ENCODE assay signal across 10 cellular contexts in the genomic region with DNA sequence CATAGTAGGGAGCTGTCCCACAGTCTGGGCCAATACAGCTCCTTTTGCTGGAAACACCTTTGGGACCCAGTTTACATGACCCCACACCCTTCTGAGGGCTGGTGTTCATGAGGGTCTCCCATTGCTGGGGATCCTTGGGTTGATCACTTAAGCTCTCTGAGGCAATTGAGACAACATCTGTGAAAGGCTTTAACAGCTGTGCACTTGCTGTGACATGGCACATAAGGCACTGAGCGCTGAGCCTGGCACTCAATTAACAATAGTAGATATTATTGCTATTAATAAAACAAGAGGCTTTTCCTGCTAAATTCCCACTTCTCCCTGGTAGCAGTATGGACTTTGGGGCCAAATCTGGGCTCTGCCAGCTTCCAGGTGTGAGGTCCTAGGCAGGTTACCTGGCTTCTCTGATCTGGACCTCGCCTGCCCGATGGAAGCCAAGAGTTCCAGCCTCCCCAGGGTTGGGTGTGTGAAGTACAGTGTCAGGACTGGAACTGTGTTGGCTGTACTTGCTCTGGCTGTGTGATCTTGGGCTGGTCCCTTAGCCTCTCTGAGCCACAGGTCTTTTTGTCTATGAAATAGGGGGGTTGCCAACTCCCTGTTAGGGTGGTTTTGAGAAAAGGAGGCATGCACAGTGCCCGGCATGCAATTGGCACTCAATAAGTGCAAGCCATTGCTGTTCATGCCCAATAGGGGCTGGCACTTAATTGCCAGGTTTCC. TPM values are rescaled to one million over a fixed set of nuclear protein-coding genes. Genes with fewer than 3 reads are reported as not detected.
A peak's percentile ranks its signal among the peaks of the same experiment; 100 is the strongest.
DNase-seq lines count a peak whose midpoint lies in the region; ATAC-seq and TF ChIP-seq lines count a peak whose summit lies in the region.
"Had no signal": no experiment of that assay in that cellular context is flagged by ENCODE, and none has a peak within 500 bp of the region (broad histone marks: within the 10 kb centered on the region; RNA-seq: fewer than 3 reads in every experiment).

No MANE protein-coding gene starts in this region.

- peak overlapping the region; percentile 85 to 99 (median 97) for H3K27ac ChIP-seq in heart left ventricle
- H3K27ac ChIP-seq in adrenal gland: peak overlapping the region in 3 of 5 donors; percentile 21 to 97 (median 84)
- peak overlapping the region; percentile 71 to 90 for H3K27ac ChIP-seq in lung (ENCODE audit: low read depth in 1 of 2, low read length in 1 of 2)
- peak overlapping the region in 3 of 4 donors; percentile 80 to 95 (median 90) for H3K27ac ChIP-seq in tibial nerve

- H3K27ac Mint-ChIP-seq in type B pancreatic cell: no peak overlapping the region

- intact Hi-C loops in heart left ventricle (cut with DNase I): loop anchor here in 2 of 10 donors (5.0 kb wide), 1 partner anchor 38 kb away; no protein-coding TSS in a partner anchor
- intact Hi-C loops in Right ventricle myocardium superior (cut with DNase I): no loop called here
- intact Hi-C loops in adrenal gland (cut with DNase I): loop anchor here (5.0 kb wide), 2 partner anchors 38 to 43 kb away; no protein-coding TSS in a partner anchor

- DNase-seq in heart left ventricle (no peak), Right ventricle myocardium superior (no peak), adrenal gland (no peak), lung (ENCODE audit: low spot score) (no peak), tibial nerve (ENCODE audit: low spot score in 2 of 2) (no peak), DMS79 (lab: John Stamatoyannopoulos, UW) (no peak), type B pancreatic cell (ENCODE audit: extremely low spot score, unreplicated experiment) (no peak)
- no peak for DNase-seq in activated effector memory CD4-positive, alpha-beta T cell treated with anti-CD3 and anti-CD28 coated beads, Interleukin-2, amount 50 U/mL, for 16 hours
- DNase-seq: midbrain, SIG-M5 had no signal

- TF ChIP-seq CTCF in heart left ventricle (IDR thresholded peaks at IDR 0.05) (no peak), adrenal gland (IDR thresholded peaks at IDR 0.05) (no peak), lung (IDR thresholded peaks at IDR 0.05; ENCODE audit: control extremely low read depth, extremely low read depth) (no peak), tibial nerve (IDR thresholded peaks at IDR 0.05) (no peak), type B pancreatic cell (conservative IDR thresholded peaks at IDR 0.05) (no peak)

- H3K27me3 ChIP-seq in heart left ventricle (no peaks in the 10 kb centered on the region), adrenal gland (no peaks in the 10 kb centered on the region), lung (ENCODE audit: control insufficient read depth, insufficient read depth) (no peaks in the 10 kb centered on the region), tibial nerve (no peaks in the 10 kb centered on the region)

- H3K4me1 Mint-ChIP-seq in type B pancreatic cell (ENCODE audit: unreplicated experiment): peaks cover 37% of the 10 kb centered on the region

- H3K9me3 ChIP-seq in heart left ventricle: no peaks in the 10 kb centered on the region
- no peaks in the 10 kb centered on the region for H3K9me3 ChIP-seq in adrenal gland (replicated peaks in 1 of 3)
- no peaks in the 10 kb centered on the region for H3K9me3 ChIP-seq in lung (ENCODE audit: control insufficient read depth in 2 of 2, insufficient read depth in 1 of 2, low read length in 1 of 2)
- no peaks in the 10 kb centered on the region for H3K9me3 ChIP-seq in tibial nerve

- peaks cover 28% of the 10 kb centered on the region for H3K27me3 Mint-ChIP-seq in type B pancreatic cell

- H3K36me3 Mint-ChIP-seq in type B pancreatic cell: no peaks in the 10 kb centered on the region

- no peak for TF ChIP-seq EP300 in tibial nerve (IDR thresholded peaks at IDR 0.05)

- H3K4me3 ChIP-seq in heart left ventricle (peak overlapping the region in 9 of 12 donors; percentile 28 to 98 (median 94)), adrenal gland (peak overlapping the region in 1 of 4 donors; percentile 87), lung (no peak overlapping the region), tibial nerve (peak overlapping the region in 2 of 4 donors; percentile 18 to 98)

- WGBS in heart left ventricle, 4 donors: 40 to 61% (median 58%) methylated on average over 3 to 4 of the region's 4 CpGs
- WGBS in adrenal gland, 4 donors: 78 to 100% (median 88%) methylated on average over 2 to 4 of the region's 4 CpGs
- WGBS in lung, 2 donors: 77 to 89% methylated on average over 4 of the region's 4 CpGs
- 77 to 81% methylated on average over 4 of the region's 4 CpGs for WGBS in tibial nerve, 2 donors

- H3K4me1 ChIP-seq in heart left ventricle: peaks cover 50 to 92% (median 84%) of the 10 kb centered on the region in 12 donors
- peaks cover 19 to 70% of the 10 kb centered on the region in 2 donors for H3K4me1 ChIP-seq in adrenal gland (replicated peaks in 1 of 2)
- H3K4me1 ChIP-seq in lung (ENCODE audit: control insufficient read depth in 2 of 2, insufficient read depth in 2 of 2, low read length in 2 of 2): peaks cover 25 to 39% of the 10 kb centered on the region in 2 donors
- H3K4me1 ChIP-seq in tibial nerve: peaks cover 0 to 89% (median 76%) of the 10 kb centered on the region in 4 donors

- TF ChIP-seq POLR2A in heart left ventricle (IDR thresholded peaks at IDR 0.05): no peak
- TF ChIP-seq POLR2A in adrenal gland (IDR thresholded peaks at IDR 0.05): no peak
- no peak for TF ChIP-seq POLR2A in tibial nerve (IDR thresholded peaks at IDR 0.05)

- H3K9me3 Mint-ChIP-seq in type B pancreatic cell: no peaks in the 10 kb centered on the region

- ATAC-seq in heart left ventricle (no peak), Right ventricle myocardium superior (ENCODE audit: poor library complexity) (no peak), lung (ENCODE audit: insufficient read depth, low FRiP score) (no peak)

- H3K36me3 ChIP-seq in heart left ventricle (peaks cover 0 to 5% (median 0%) of the 10 kb centered on the region in 9 donors), adrenal gland (replicated peaks in 1 of 2) (no peaks in the 10 kb centered on the region), lung (ENCODE audit: control insufficient read depth in 2 of 2, insufficient read depth in 2 of 2, low read length in 2 of 2) (no peaks in the 10 kb centered on the region), tibial nerve (no peaks in the 10 kb centered on the region)

- H3K4me3 Mint-ChIP-seq in type B pancreatic cell: no peak overlapping the region

RNA-seq across cellular contexts. Expression of gene SH2B3, which starts 3.1 kb away (rescaled TPM):
- total RNA-seq in heart left ventricle: 10 to 100 TPM; 35.8 to 76.7 (median 40.3) TPM
- polyA plus RNA-seq in heart left ventricle: 10 to 100 TPM; 11.3 to 16.8 TPM
- 42.8 TPM for total RNA-seq in Right ventricle myocardium superior
- 10 to 100 TPM; 26.1 to 70.3 (median 44.6) TPM for total RNA-seq in adrenal gland
- polyA plus RNA-seq in adrenal gland: 10 to 100 TPM in 1 of 3 donors, 1 to 10 TPM in 2; 5.8 to 14.5 (median 9.3) TPM
- 10 to 100 TPM; 16.2 to 46.0 TPM for total RNA-seq in lung
- 10 to 100 TPM in 1 of 2 donors, 1 to 10 TPM in 1; 9.6 to 19.6 TPM for polyA plus RNA-seq in lung
- 10 to 100 TPM; 21.4 to 79.8 (median 36.3) TPM for total RNA-seq in tibial nerve
- total RNA-seq in type B pancreatic cell (ENCODE audit: low replicate concordance): 2.4 and 5.2 TPM in 2 replicates

RNA-seq across cellular contexts. Expression of gene PHETA1, which starts 39.9 kb away (rescaled TPM):
- total RNA-seq in heart left ventricle: 10 to 100 TPM; 12.8 to 48.7 (median 23.7) TPM
- polyA plus RNA-seq in heart left ventricle: 10 to 100 TPM; 29.5 to 35.1 TPM
- 35.1 TPM for total RNA-seq in Right ventricle myocardium superior
- total RNA-seq in adrenal gland: 10 to 100 TPM; 18.0 to 37.4 (median 21.5) TPM
- 10 to 100 TPM in 2 of 3 donors, 1 to 10 TPM in 1; 3.6 to 25.4 (median 11.0) TPM for polyA plus RNA-seq in adrenal gland
- 10 to 100 TPM in 1 of 2 donors, 1 to 10 TPM in 1; 3.1 to 15.4 TPM for total RNA-seq in lung
- 10 to 100 TPM; 12.1 to 14.3 TPM for polyA plus RNA-seq in lung
- 10 to 100 TPM; 12.7 to 26.6 (median 18.3) TPM for total RNA-seq in tibial nerve
- total RNA-seq in type B pancreatic cell (ENCODE audit: low replicate concordance): 25.5 and 27.4 TPM in 2 replicates
